ENCODE assay signal across 17 cellular contexts in the genomic region with DNA sequence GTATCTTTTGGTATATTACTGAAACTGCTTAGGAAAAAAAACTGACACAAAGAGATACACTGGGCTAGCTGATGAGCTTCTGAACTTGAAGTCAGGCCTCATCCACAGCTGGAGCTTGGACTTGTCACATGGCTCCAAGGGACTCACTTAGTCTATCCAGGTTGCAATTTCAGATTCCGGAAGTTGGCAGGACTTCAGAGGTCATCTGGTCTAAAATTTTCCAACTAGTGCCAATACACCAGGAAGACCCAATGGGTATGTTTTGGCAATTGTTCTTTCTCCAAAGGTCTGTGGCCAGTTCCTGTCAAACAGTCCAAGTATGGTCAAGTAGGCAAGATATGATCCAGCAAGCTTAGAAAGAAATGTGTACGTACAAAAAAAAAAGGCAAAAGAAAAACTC. TPM values are rescaled to one million over a fixed set of nuclear protein-coding genes. Genes with fewer than 3 reads are reported as not detected.
DNase-seq lines count a peak whose midpoint lies in the region; ATAC-seq and TF ChIP-seq lines count a peak whose summit lies in the region.
"Had no signal": no experiment of that assay in that cellular context is flagged by ENCODE, and none has a peak within 500 bp of the region (broad histone marks: within the 10 kb centered on the region; RNA-seq: fewer than 3 reads in every experiment).

No MANE protein-coding gene starts in this region.

- no peak overlapping the region for H3K4me2 ChIP-seq in OCI-LY1 (ENCODE audit: low read length)

- no peaks in the 10 kb centered on the region for H4K20me1 ChIP-seq in OCI-LY1 (ENCODE audit: insufficient read depth, low read length)

- H3K9me3 ChIP-seq in OCI-LY1 (ENCODE audit: low read length): no peaks in the 10 kb centered on the region
- H3K9me3 ChIP-seq in right cardiac atrium (ENCODE audit: control insufficient read depth, low read length): no peaks in the 10 kb centered on the region
- no peaks in the 10 kb centered on the region for H3K9me3 ChIP-seq in thyroid gland

- H3K9ac ChIP-seq in OCI-LY1 (ENCODE audit: low read length): no peak overlapping the region; the same call in 1 of the 2 replicates

- no peak for TF ChIP-seq POLR2A in thyroid gland (IDR thresholded peaks at IDR 0.05)

- DNase-seq in brain microvascular endothelial cell (no peak), right cardiac atrium (peak in 1 of 3 donors; percentile 33), thyroid gland (no peak), SW 1271 (lab: John Stamatoyannopoulos, UW) (no peak), NCI-H2029 (lab: John Stamatoyannopoulos, UW) (no peak)
- DNase-seq: activated naive CD4-positive, alpha-beta T cell treated with Interleukin-2 at 50 U/mL for 16 hours; CD8-positive, alpha-beta T cell; KBM-7; NCI-H1694 treated with DMSO at 0.1 percent for 48 hours; NCI-H748 treated with DMSO at 0.1 percent for 48 hours; retina; SIG-M5; stimulated activated CD4-positive, alpha-beta T cell treated with anti-CD3 and anti-CD28 coated beads, Interleukin-4, amount 100 ng/mL, for 24 hours; stimulated activated naive CD4-positive, alpha-beta T cell had no signal

- H3F3A ChIP-seq in OCI-LY1 (ENCODE audit: insufficient read depth, low read length): no peaks in the 10 kb centered on the region

- H3K27ac ChIP-seq in OCI-LY1 (ENCODE audit: low read depth, low read length, poor library complexity, severe bottlenecking): peak overlapping the region; percentile 15
- peak overlapping the region; percentile 82 for H3K27ac ChIP-seq in brain microvascular endothelial cell
- peak overlapping the region; percentile 62 for H3K27ac ChIP-seq in right cardiac atrium (ENCODE audit: low read length)
- peak overlapping the region in 2 of 3 donors; percentile 34 to 44 for H3K27ac ChIP-seq in thyroid gland

- no peaks in the 10 kb centered on the region for H3K9me2 ChIP-seq in OCI-LY1 (ENCODE audit: low read depth, low read length)

- no peaks in the 10 kb centered on the region for H3K27me3 ChIP-seq in OCI-LY1 (ENCODE audit: insufficient read depth, low read length)
- no peaks in the 10 kb centered on the region for H3K27me3 ChIP-seq in brain microvascular endothelial cell (replicated peaks)
- H3K27me3 ChIP-seq in right cardiac atrium (ENCODE audit: control insufficient read depth, insufficient read depth): no peaks in the 10 kb centered on the region
- H3K27me3 ChIP-seq in thyroid gland: no peaks in the 10 kb centered on the region

- H3K4me1 ChIP-seq in OCI-LY1 (ENCODE audit: insufficient read depth, low read length, severe bottlenecking) (peaks cover 56% of the 10 kb centered on the region), right cardiac atrium (ENCODE audit: control insufficient read depth, insufficient read depth, low read length) (peaks cover 6% of the 10 kb centered on the region), thyroid gland (peaks cover 16% of the 10 kb centered on the region in 2 donors)

- H3K79me2 ChIP-seq in OCI-LY1 (ENCODE audit: insufficient read depth, low read length): peaks cover 6% of the 10 kb centered on the region; the same call in 1 of the 2 replicates

- no peak overlapping the region for H2AFZ ChIP-seq in OCI-LY1 (ENCODE audit: low read length)

- peaks cover 67% of the 10 kb centered on the region for H3K36me3 ChIP-seq in OCI-LY1 (ENCODE audit: insufficient read depth, low read length)
- no peaks in the 10 kb centered on the region for H3K36me3 ChIP-seq in brain microvascular endothelial cell (replicated peaks)
- no peaks in the 10 kb centered on the region for H3K36me3 ChIP-seq in thyroid gland

- H3K4me3 ChIP-seq in OCI-LY1 (ENCODE audit: low read depth, low read length, poor library complexity, severe bottlenecking) (no peak overlapping the region), brain microvascular endothelial cell (ENCODE audit: low read depth, low read length) (no peak overlapping the region), right cardiac atrium (ENCODE audit: low read length) (no peak overlapping the region), thyroid gland (replicated peaks in 1 of 3) (no peak overlapping the region)

- intact Hi-C loops in right cardiac atrium (cut with DNase I) (no loop called here), thyroid gland (cut with DNase I) (no loop called here)

- WGBS in right cardiac atrium: 56% methylated on average over 2 of the region's 2 CpGs
- 81 to 86% methylated on average over 2 of the region's 2 CpGs for WGBS in thyroid gland, 2 donors

- in situ Hi-C loops in brain microvascular endothelial cell (cut with HindIII; ENCODE audit: low pct_ligation_motif_present, low sequenced_read_pairs): no loop called here

- TF ChIP-seq CTCF in OCI-LY1 (IDR thresholded peaks at IDR 0.05; ENCODE audit: low read length): no peak
- no peak for TF ChIP-seq CTCF in brain microvascular endothelial cell (IDR thresholded peaks at IDR 0.05; ENCODE audit: low read depth, low read length, missing control alignments)
- no peak for TF ChIP-seq CTCF in thyroid gland (IDR thresholded peaks at IDR 0.05)

- ATAC-seq in right cardiac atrium (peak; percentile 39 to 49), GM21447 (IDR thresholded peaks at IDR 0.05; ENCODE audit: unreplicated experiment) (no peak), GM19455 (IDR thresholded peaks at IDR 0.05; ENCODE audit: unreplicated experiment) (no peak)
- ATAC-seq: CD8-positive, alpha-beta T cell had no signal

RNA-seq across cellular contexts. Expression of gene MRPS27, which starts 36.7 kb away (rescaled TPM):
- 10 to 100 TPM; 45.1 to 71.7 (median 61.2) TPM for total RNA-seq in right cardiac atrium
- polyA plus RNA-seq in right cardiac atrium: 40.5 TPM
- 10 to 100 TPM; 71.4 to 86.1 (median 80.4) TPM for total RNA-seq in thyroid gland

RNA-seq across cellular contexts. Expression of gene PTCD2, which starts 36.8 kb away (rescaled TPM):
- 10 to 100 TPM; 10.1 to 14.0 (median 12.7) TPM for total RNA-seq in right cardiac atrium
- 6.9 TPM for polyA plus RNA-seq in right cardiac atrium
- total RNA-seq in thyroid gland: 10 to 100 TPM in 3 of 4 donors, 1 to 10 TPM in 1; 7.8 to 15.9 (median 11.5) TPM

Comparison
In these comparisons a context has a peak if more than half of its experiments do, and no peak if none do; other contexts are left out.
1. H3K27ac ChIP-seq: peak in every context shown above with its lines; median percentile 82 in brain microvascular endothelial cell; 62 in right cardiac atrium; 39 in thyroid gland; 15 in OCI-LY1.
2. ATAC-seq: peak in right cardiac atrium (2 of 2); none in GM21447 (single experiment) and GM19455 (single experiment).